10 cellular contexts compared by ENCODE assay signal in genomic region chr1:17581389-17582123, GRCh38. TPM values are rescaled to one million over a fixed set of nuclear protein-coding genes. Genes with fewer than 3 reads are reported as not detected.
A peak's percentile ranks its signal among the peaks of the same experiment; 100 is the strongest.
DNase-seq lines count a peak whose midpoint lies in the region; ATAC-seq, FAIRE-seq and TF ChIP-seq lines count a peak whose summit lies in the region.
"Had no signal": no experiment of that assay in that cellular context is flagged by ENCODE, and none has a peak within 500 bp of the region (broad histone marks: within the 10 kb centered on the region; RNA-seq: fewer than 3 reads in every experiment).

No MANE protein-coding gene starts in this region.

- FAIRE-seq in bronchial epithelial cell (lab: Jason Lieb, UNC) (no peak), pancreas (lab: Jason Lieb, UNC) (no peak)

- WGBS in pancreas, 2 donors: 22 to 29% methylated on average over 10 of the region's 10 CpGs

- no peak for TF ChIP-seq CTCF in bronchial epithelial cell (IDR thresholded peaks at IDR 0.05; ENCODE audit: insufficient read depth, low read length, severe bottlenecking)
- TF ChIP-seq CTCF in pancreas (IDR thresholded peaks at IDR 0.05): no peak

- H3K4me3 ChIP-seq in bronchial epithelial cell (ENCODE audit: low read depth, low read length) (no peak overlapping the region), pancreas (peak overlapping the region; percentile 30 to 67 (median 52))
- H3K4me3 ChIP-seq: psoas muscle had no signal

- no peaks in the 10 kb centered on the region for H3K36me3 Mint-ChIP-seq in effector memory CD8-positive, alpha-beta T cell (ENCODE audit: insufficient read depth)

- intact Hi-C loops in pancreas (cut with DNase I): no loop called here

- peak overlapping the region in 3 of 4 donors; percentile 28 to 94 (median 93) for H3K27ac ChIP-seq in pancreas
- H3K27ac ChIP-seq: psoas muscle had no signal

- DNase-seq in NCI-H510A treated with DMSO at 0.1 percent for 48 hours (lab: John Stamatoyannopoulos, UW) (peak; percentile 24), NCI-H510A (lab: John Stamatoyannopoulos, UW) (no peak), NCI-H146 (lab: John Stamatoyannopoulos, UW) (peak; percentile 16), bronchial epithelial cell (ENCODE audit: low read depth) (peak; percentile 29), pancreas (no peak), NCI-H446 (lab: John Stamatoyannopoulos, UW) (no peak)
- no peak for DNase-seq in effector memory CD8-positive, alpha-beta T cell
- DNase-seq: activated CD8-positive, alpha-beta memory T cell treated with anti-CD3 and anti-CD28 coated beads, Interleukin-2, amount 50 U/mL, for 4 hours; psoas muscle had no signal

- H3K27ac Mint-ChIP-seq in effector memory CD8-positive, alpha-beta T cell: no peak overlapping the region

- peaks cover 28 to 43% (median 35%) of the 10 kb centered on the region in 3 donors for H3K4me1 ChIP-seq in pancreas

- no peaks in the 10 kb centered on the region for H3K36me3 ChIP-seq in bronchial epithelial cell (ENCODE audit: control insufficient read depth, insufficient read depth, low read length)
- no peaks in the 10 kb centered on the region for H3K36me3 ChIP-seq in pancreas

- peaks cover 21 to 56% of the 10 kb centered on the region in 2 donors for H3K27me3 Mint-ChIP-seq in effector memory CD8-positive, alpha-beta T cell

- ATAC-seq in pancreas: peak; percentile 1 to 21 (median 5)
- ATAC-seq in HG02678 (IDR thresholded peaks at IDR 0.05; ENCODE audit: unreplicated experiment): no peak
- no peak for ATAC-seq in effector memory CD8-positive, alpha-beta T cell (replicated peaks)
- ATAC-seq: psoas muscle had no signal

- no peaks in the 10 kb centered on the region for H3K27me3 ChIP-seq in bronchial epithelial cell (ENCODE audit: control insufficient read depth, insufficient read depth, low read length)
- H3K27me3 ChIP-seq in pancreas: no peaks in the 10 kb centered on the region

- no peaks in the 10 kb centered on the region for H3K9me3 ChIP-seq in pancreas
- H3K9me3 ChIP-seq: psoas muscle had no signal

- no peaks in the 10 kb centered on the region for H3K9me3 Mint-ChIP-seq in effector memory CD8-positive, alpha-beta T cell

- no peak overlapping the region for H3K4me3 Mint-ChIP-seq in effector memory CD8-positive, alpha-beta T cell

- no peaks in the 10 kb centered on the region for H3K4me1 Mint-ChIP-seq in effector memory CD8-positive, alpha-beta T cell (ENCODE audit: low read depth in 2 of 2)

RNA-seq across cellular contexts. Expression of gene ARHGEF10L, which starts 42.1 kb away (rescaled TPM):
- total RNA-seq in bronchial epithelial cell (6.3 and 14.8 TPM in 2 replicates), pancreas (10 to 100 TPM; 36.2 to 58.7 (median 48.2) TPM)
- 100 to 1,000 TPM; 103 to 104 TPM for polyA plus RNA-seq in pancreas

Comparison
In these comparisons a context has a peak if more than half of its experiments do, and no peak if none do; other contexts are left out.
1. DNase-seq: peak in NCI-H510A treated with DMSO at 0.1 percent for 48 hours (single experiment), NCI-H146 (single experiment) and bronchial epithelial cell (single experiment); none in NCI-H510A (single experiment), pancreas (0 of 6), NCI-H446 (0 of 2) and effector memory CD8-positive, alpha-beta T cell (0 of 3).
2. ATAC-seq: peak in pancreas (4 of 4); none in HG02678 (single experiment) and effector memory CD8-positive, alpha-beta T cell (single experiment).